In genomic region chr3:144282313-144282712, GRCh38 we compare ENCODE assay signal across 22 cellular contexts.
DNase-seq lines count a peak whose midpoint lies in the region; ATAC-seq and TF ChIP-seq lines count a peak whose summit lies in the region.
"Had no signal": no experiment of that assay in that cellular context is flagged by ENCODE, and none has a peak within 500 bp of the region (broad histone marks: within the 10 kb centered on the region; RNA-seq: fewer than 3 reads in every experiment).

No MANE protein-coding gene starts in this region.

- H3K4me1 Mint-ChIP-seq in GM23338 (peaks cover 3% of the 10 kb centered on the region; the same call in 1 of the 3 replicates), neural progenitor cell (peaks cover 8% of the 10 kb centered on the region)
- no peaks in the 10 kb centered on the region for H3K4me1 Mint-ChIP-seq in activated CD4-positive, alpha-beta T cell treated with anti-CD3 and anti-CD28 coated beads for 36 hours
- H3K4me1 Mint-ChIP-seq: CD14-positive monocyte; CD8-positive, alpha-beta memory T cell had no signal

- peak; percentile 71 for ATAC-seq in GM23338
- no peak for ATAC-seq in upper lobe of right lung
- ATAC-seq in activated CD4-positive, alpha-beta T cell treated with anti-CD3 and anti-CD28 coated beads for 36 hours: no peak
- no peak for ATAC-seq in GM18873 (IDR thresholded peaks at IDR 0.05; ENCODE audit: low FRiP score, unreplicated experiment)
- ATAC-seq: A549 had no signal

- TF ChIP-seq CTCF in GM23338 (conservative IDR thresholded peaks at IDR 0.05; ENCODE audit: low read depth in 2 of 2) (no peak), neural progenitor cell (IDR thresholded peaks at IDR 0.05) (no peak), upper lobe of right lung (IDR thresholded peaks at IDR 0.05) (no peak)

- H3K27me3 ChIP-seq in GM23338 (ENCODE audit: insufficient read depth) (no peaks in the 10 kb centered on the region), HAP-1 (ENCODE audit: low read depth) (no peaks in the 10 kb centered on the region), neural progenitor cell (no peaks in the 10 kb centered on the region), upper lobe of right lung (no peaks in the 10 kb centered on the region)
- H3K27me3 ChIP-seq: BE2C; BLaER1 treated with 17β-estradiol and CSF1 and Interleukin-3, amounts not matched to agents 10 nM and 100 nM had no signal

- H3K4me1 ChIP-seq in GM23338 (ENCODE audit: insufficient read depth) (no peaks in the 10 kb centered on the region), HAP-1 (peaks cover 7% of the 10 kb centered on the region; the same call in 1 of the 2 replicates), neural progenitor cell (peaks cover 15% of the 10 kb centered on the region), upper lobe of right lung (no peaks in the 10 kb centered on the region)
- H3K4me1 ChIP-seq: A549; BE2C; BLaER1 treated with 17β-estradiol and CSF1 and Interleukin-3, amounts not matched to agents 10 nM and 100 nM had no signal

- H3K27ac Mint-ChIP-seq in GM23338 (no peak overlapping the region), neural progenitor cell (no peak overlapping the region)
- H3K27ac Mint-ChIP-seq in activated CD4-positive, alpha-beta T cell treated with anti-CD3 and anti-CD28 coated beads for 36 hours: no peak overlapping the region
- H3K27ac Mint-ChIP-seq: CD14-positive monocyte; CD4-positive, alpha-beta T cell; CD8-positive, alpha-beta memory T cell had no signal

- in situ Hi-C loops in HAP-1 (cut with MboI; ENCODE audit: low sequenced_read_pairs): no loop called here

- no peaks in the 10 kb centered on the region for H3K36me3 Mint-ChIP-seq in GM23338 (ENCODE audit: low read depth)
- no peaks in the 10 kb centered on the region for H3K36me3 Mint-ChIP-seq in neural progenitor cell
- H3K36me3 Mint-ChIP-seq in activated CD4-positive, alpha-beta T cell treated with anti-CD3 and anti-CD28 coated beads for 36 hours (ENCODE audit: low read depth): no peaks in the 10 kb centered on the region
- H3K36me3 Mint-ChIP-seq: CD14-positive monocyte had no signal

- DNase-seq in GM23338 (ENCODE audit: low spot score): no peak
- peak; percentile 29 to 70 for DNase-seq in HAP-1 (ENCODE audit: low spot score in 2 of 2)
- peak; percentile 35 for DNase-seq in NCI-H146 treated with DMSO at 0.1 percent for 48 hours (lab: John Stamatoyannopoulos, UW; ENCODE audit: unreplicated experiment)
- peak; percentile 57 for DNase-seq in neural progenitor cell (ENCODE audit: low spot score)
- DNase-seq in NCI-H2081 treated with DMSO at 0.1 percent for 48 hours (lab: John Stamatoyannopoulos, UW): no peak
- no peak for DNase-seq in upper lobe of right lung
- DNase-seq in activated CD4-positive, alpha-beta T cell treated with anti-CD3 and anti-CD28 coated beads for 36 hours: no peak
- DNase-seq: 8988T; ACHN; AML-193; BE2C; CD4-positive, alpha-beta T cell; CD8-positive, alpha-beta memory T cell; DMS 273 treated with DMSO at 0.1 percent for 48 hours; DMS79 treated with DMSO at 0.1 percent for 48 hours; GF-D8; GM23248; HCEC 1CT had no signal

- intact Hi-C loops in upper lobe of right lung (cut with DNase I): no loop called here
- intact Hi-C loops in activated CD4-positive, alpha-beta T cell treated with anti-CD3 and anti-CD28 coated beads for 36 hours (cut with DNase I, micrococcal nuclease): no loop called here

- no peaks in the 10 kb centered on the region for H3K9me2 ChIP-seq in GM23338 (ENCODE audit: insufficient read depth)

- H3K9me3 Mint-ChIP-seq in GM23338 (no peaks in the 10 kb centered on the region; the same call in 2 of the 3 replicates), neural progenitor cell (no peaks in the 10 kb centered on the region)
- H3K9me3 Mint-ChIP-seq in activated CD4-positive, alpha-beta T cell treated with anti-CD3 and anti-CD28 coated beads for 36 hours (ENCODE audit: low read depth): no peaks in the 10 kb centered on the region
- H3K9me3 Mint-ChIP-seq: CD4-positive, alpha-beta T cell had no signal

- H3K4me3 ChIP-seq in GM23338 (no peak overlapping the region), HAP-1 (no peak overlapping the region), neural progenitor cell (no peak overlapping the region), upper lobe of right lung (no peak overlapping the region)
- H3K4me3 ChIP-seq: A549; BLaER1 treated with 17β-estradiol and CSF1 and Interleukin-3, amounts not matched to agents 10 nM and 100 nM; GM23248 had no signal

- no peaks in the 10 kb centered on the region for H3K9me3 ChIP-seq in HAP-1
- no peaks in the 10 kb centered on the region for H3K9me3 ChIP-seq in neural progenitor cell (ENCODE audit: low read depth)
- H3K9me3 ChIP-seq in upper lobe of right lung: no peaks in the 10 kb centered on the region
- H3K9me3 ChIP-seq: A549; BE2C; BLaER1 treated with 17β-estradiol and CSF1 and Interleukin-3, amounts not matched to agents 10 nM and 100 nM had no signal

- CTCF ChIA-PET in activated CD4-positive, alpha-beta T cell treated with anti-CD3 and anti-CD28 coated beads for 36 hours (lab: Charles Lee): no interaction called here

- H3K79me2 ChIP-seq in GM23338 (replicated peaks; ENCODE audit: insufficient read depth) (no peaks in the 10 kb centered on the region), neural progenitor cell (ENCODE audit: low read depth) (no peaks in the 10 kb centered on the region)

- no peak overlapping the region for H3K27ac ChIP-seq in GM23338 (ENCODE audit: low read depth)
- H3K27ac ChIP-seq in neural progenitor cell: peak overlapping the region; percentile 42
- no peak overlapping the region for H3K27ac ChIP-seq in upper lobe of right lung
- H3K27ac ChIP-seq: A549; BLaER1 treated with 17β-estradiol and CSF1 and Interleukin-3, amounts not matched to agents 10 nM and 100 nM; GM23248 had no signal

- no peaks in the 10 kb centered on the region for H3K27me3 Mint-ChIP-seq in GM23338 (ENCODE audit: insufficient read depth, low read depth, poor library complexity)
- no peaks in the 10 kb centered on the region for H3K27me3 Mint-ChIP-seq in neural progenitor cell (ENCODE audit: insufficient read depth, low read depth)
- H3K27me3 Mint-ChIP-seq in activated CD4-positive, alpha-beta T cell treated with anti-CD3 and anti-CD28 coated beads for 36 hours: peaks cover 4% of the 10 kb centered on the region
- H3K27me3 Mint-ChIP-seq: CD4-positive, alpha-beta T cell; CD8-positive, alpha-beta memory T cell had no signal

- H4K20me1 ChIP-seq in GM23338 (replicated peaks; ENCODE audit: insufficient read depth): no peaks in the 10 kb centered on the region
- no peaks in the 10 kb centered on the region for H4K20me1 ChIP-seq in neural progenitor cell (ENCODE audit: low read depth)
- H4K20me1 ChIP-seq: BLaER1 treated with 17β-estradiol and CSF1 and Interleukin-3, amounts not matched to agents 10 nM and 100 nM had no signal

- no peak overlapping the region for H3K9ac ChIP-seq in neural progenitor cell
- H3K9ac ChIP-seq: BLaER1 treated with 17β-estradiol and CSF1 and Interleukin-3, amounts not matched to agents 10 nM and 100 nM; GM23248 had no signal

- H3F3A ChIP-seq in GM23338 (replicated peaks; ENCODE audit: low read depth) (no peaks in the 10 kb centered on the region), neural progenitor cell (ENCODE audit: low read depth) (no peaks in the 10 kb centered on the region)

- H3K36me3 ChIP-seq in GM23338 (ENCODE audit: insufficient read depth) (no peaks in the 10 kb centered on the region), HAP-1 (replicated peaks) (no peaks in the 10 kb centered on the region), neural progenitor cell (no peaks in the 10 kb centered on the region), upper lobe of right lung (no peaks in the 10 kb centered on the region)
- H3K36me3 ChIP-seq: BE2C; BLaER1 treated with 17β-estradiol and CSF1 and Interleukin-3, amounts not matched to agents 10 nM and 100 nM had no signal

- POLR2A ChIA-PET in activated CD4-positive, alpha-beta T cell treated with anti-CD3 and anti-CD28 coated beads for 36 hours (lab: Charles Lee): no interaction called here

- H3K4me3 Mint-ChIP-seq in GM23338 (no peak overlapping the region), neural progenitor cell (no peak overlapping the region)
- H3K4me3 Mint-ChIP-seq in activated CD4-positive, alpha-beta T cell treated with anti-CD3 and anti-CD28 coated beads for 36 hours: no peak overlapping the region
- H3K4me3 Mint-ChIP-seq: CD14-positive monocyte; CD4-positive, alpha-beta T cell; CD8-positive, alpha-beta memory T cell had no signal

- H2AFZ ChIP-seq in GM23338: no peak overlapping the region
- no peak overlapping the region for H2AFZ ChIP-seq in neural progenitor cell (replicated peaks)
- H2AFZ ChIP-seq: GM23248 had no signal

- no peak overlapping the region for H3K4me2 ChIP-seq in GM23338
- peak overlapping the region; percentile 50 for H3K4me2 ChIP-seq in neural progenitor cell
- H3K4me2 ChIP-seq: A549; BLaER1 treated with 17β-estradiol and CSF1 and Interleukin-3, amounts not matched to agents 10 nM and 100 nM had no signal

TF ChIP-seq in GM23338, 12 proteins besides CTCF, POLR2A, EP300 and RAD21:
- TF ChIP-seq ZNF331 (CRISPR knock-in tag; IDR thresholded peaks at IDR 0.05; ENCODE audit: low read depth) (no peak), CREB1 (CRISPR knock-in tag; IDR thresholded peaks at IDR 0.05; ENCODE audit: low read depth) (no peak), ETS1 (IDR thresholded peaks at IDR 0.05) (no peak), EZH2phosphoT487 (IDR thresholded peaks at IDR 0.05; ENCODE audit: unreplicated experiment) (no peak)
TF ChIP-seq in GM23338: peak in this region for 0.

Comparison
In these comparisons a context has a peak if more than half of its experiments do, and no peak if none do; other contexts are left out.
1. DNase-seq: peak in HAP-1 (2 of 2), NCI-H146 treated with DMSO at 0.1 percent for 48 hours (single experiment) and neural progenitor cell (single experiment); none in GM23338 (single experiment), NCI-H2081 treated with DMSO at 0.1 percent for 48 hours (single experiment), upper lobe of right lung (single experiment) and activated CD4-positive, alpha-beta T cell treated with anti-CD3 and anti-CD28 coated beads for 36 hours (single experiment).